15 cellular contexts compared by ENCODE assay signal in genomic region chr4:41751325-41752061, GRCh38. TPM values are rescaled to one million over a fixed set of nuclear protein-coding genes. Genes with fewer than 3 reads are reported as not detected.
DNase-seq lines count a peak whose midpoint lies in the region; ATAC-seq and TF ChIP-seq lines count a peak whose summit lies in the region.
"Had no signal": no experiment of that assay in that cellular context is flagged by ENCODE, and none has a peak within 500 bp of the region (broad histone marks: within the 10 kb centered on the region; RNA-seq: fewer than 3 reads in every experiment).

No MANE protein-coding gene starts in this region.

- H3K4me3 ChIP-seq in iPS DF 6.9 (ENCODE audit: low read length), result peak overlapping the region; percentile 8; the same call in 1 of the 2 replicates
- peak overlapping the region; percentile 15 to 29 for H3K4me3 ChIP-seq in testis
- H3K4me3 ChIP-seq: lung, prostate gland had no signal

- TF ChIP-seq CTCF in RWPE1 (conservative IDR thresholded peaks at IDR 0.05; ENCODE audit: low read depth) (peak; percentile 24), testis (IDR thresholded peaks at IDR 0.05) (no peak)

- CTCF ChIA-PET in RWPE1 (lab: Yijun Ruan, JAX), result no interaction called here

- peaks cover 5% of the 10 kb centered on the region; the same call in 1 of the 2 replicates for H3K4me1 ChIP-seq in iPS DF 6.9 (ENCODE audit: control insufficient read depth, insufficient read depth, low read length)
- no peaks in the 10 kb centered on the region for H3K4me1 ChIP-seq in testis
- H3K4me1 ChIP-seq: prostate gland had no signal

- peak overlapping the region in 1 of 2 donors; percentile 32 for H3K4me3 Mint-ChIP-seq in activated T-cell treated with anti-CD3 and anti-CD28 coated beads, Interleukin-2, amount 50 U/mL, for 72 hours
- no peak overlapping the region for H3K4me3 Mint-ChIP-seq in activated T-cell treated with anti-CD3 and anti-CD28 coated beads, Interleukin-2, amount 50 U/mL, for 24 hours

- WGBS in iPS DF 6.9 (ENCODE audit: insufficient coverage, insufficient read length), result no CpG with 5 or more reads among the region's 39 CpGs
- 1% methylated on average over 26 to 39 of the region's 39 CpGs for WGBS in testis, 2 donors

- no peak overlapping the region for H3K27ac Mint-ChIP-seq in activated T-cell treated with anti-CD3 and anti-CD28 coated beads, Interleukin-2, amount 50 U/mL, for 72 hours
- no peak overlapping the region for H3K27ac Mint-ChIP-seq in activated T-cell treated with anti-CD3 and anti-CD28 coated beads, Interleukin-2, amount 50 U/mL, for 24 hours

- intact Hi-C loops in testis (cut with DNase I; ENCODE audit: low total_unique reads) (no loop called here), left cardiac atrium (cut with DNase I) (no loop called here)

- H3K27ac ChIP-seq in RWPE1, result no peak overlapping the region
- H3K27ac ChIP-seq in iPS DF 6.9 (ENCODE audit: low read length), result no peak overlapping the region
- H3K27ac ChIP-seq in testis, result no peak overlapping the region
- H3K27ac ChIP-seq: prostate gland, VCaP had no signal

- H3K27me3 Mint-ChIP-seq in activated T-cell treated with anti-CD3 and anti-CD28 coated beads, Interleukin-2, amount 50 U/mL, for 72 hours (ENCODE audit: low read depth), result peaks cover 89% of the 10 kb centered on the region
- H3K27me3 Mint-ChIP-seq in activated T-cell treated with anti-CD3 and anti-CD28 coated beads, Interleukin-2, amount 50 U/mL, for 24 hours, result peaks cover 86% of the 10 kb centered on the region

- no peaks in the 10 kb centered on the region for H3K36me3 Mint-ChIP-seq in activated T-cell treated with anti-CD3 and anti-CD28 coated beads, Interleukin-2, amount 50 U/mL, for 72 hours (ENCODE audit: insufficient read depth in 2 of 2)
- no peaks in the 10 kb centered on the region for H3K36me3 Mint-ChIP-seq in activated T-cell treated with anti-CD3 and anti-CD28 coated beads, Interleukin-2, amount 50 U/mL, for 24 hours (ENCODE audit: low read depth)

- peaks cover 90% of the 10 kb centered on the region for H3K27me3 ChIP-seq in iPS DF 6.9 (ENCODE audit: control insufficient read depth, insufficient read depth, low read length)
- no peaks in the 10 kb centered on the region for H3K27me3 ChIP-seq in testis

- no peak for ATAC-seq in activated T-cell treated with anti-CD3 and anti-CD28 coated beads, Interleukin-2, amount 50 U/mL, for 72 hours (replicated peaks in 1 of 2)
- ATAC-seq in left cardiac atrium (no peak), GM18519 (IDR thresholded peaks at IDR 0.05; ENCODE audit: low FRiP score, unreplicated experiment) (no peak)

- TF ChIP-seq POLR2A in testis (IDR thresholded peaks at IDR 0.05), result no peak

- POLR2A ChIA-PET in RWPE1 (lab: Yijun Ruan, JAX; ENCODE audit: low non-redundant PET), result no interaction called here

- H3K36me3 ChIP-seq in iPS DF 6.9 (ENCODE audit: control insufficient read depth, insufficient read depth, low read length) (no peaks in the 10 kb centered on the region), testis (ENCODE audit: low read depth, missing control alignments) (no peaks in the 10 kb centered on the region)
- H3K36me3 ChIP-seq: prostate gland had no signal

- no peaks in the 10 kb centered on the region for H3K9me3 Mint-ChIP-seq in activated T-cell treated with anti-CD3 and anti-CD28 coated beads, Interleukin-2, amount 50 U/mL, for 72 hours
- H3K9me3 Mint-ChIP-seq in activated T-cell treated with anti-CD3 and anti-CD28 coated beads, Interleukin-2, amount 50 U/mL, for 24 hours, result no peaks in the 10 kb centered on the region

- peak; percentile 15 for DNase-seq in activated T-cell treated with anti-CD3 and anti-CD28 coated beads, Interleukin-2, amount 50 U/mL, for 72 hours
- DNase-seq in activated T-cell treated with anti-CD3 and anti-CD28 coated beads, Interleukin-2, amount 50 U/mL, for 24 hours, result no peak
- DNase-seq in RWPE1 (ENCODE audit: low spot score) (no peak), iPS DF 6.9 (ENCODE audit: low read depth, low spot score) (no peak), testis (no peak), T1000 (lab: John Stamatoyannopoulos, UW) (no peak), left cardiac atrium (no peak)
- DNase-seq: NCI-H226; SHP77 treated with DMSO at 0.1 percent for 48 hours; stimulated activated CD4-positive, alpha-beta T cell treated with anti-CD3 and anti-CD28 coated beads, Interleukin-2, amount 100 ng/mL, for 48 hours had no signal

- H3K9me3 ChIP-seq in iPS DF 6.9 (ENCODE audit: control insufficient read depth, insufficient read depth, low read length) (no peaks in the 10 kb centered on the region), testis (no peaks in the 10 kb centered on the region)
- H3K9me3 ChIP-seq: prostate gland had no signal

- H3K4me1 Mint-ChIP-seq in activated T-cell treated with anti-CD3 and anti-CD28 coated beads, Interleukin-2, amount 50 U/mL, for 72 hours (ENCODE audit: low read depth), result no peaks in the 10 kb centered on the region
- H3K4me1 Mint-ChIP-seq in activated T-cell treated with anti-CD3 and anti-CD28 coated beads, Interleukin-2, amount 50 U/mL, for 24 hours (ENCODE audit: low read depth), result no peaks in the 10 kb centered on the region

RNA-seq across cellular contexts. Expression of gene PHOX2B, which starts 3.0 kb away (rescaled TPM):
- not detected for total RNA-seq in activated T-cell treated with anti-CD3 and anti-CD28 coated beads, Interleukin-2, amount 50 U/mL, for 72 hours
- total RNA-seq in testis (under 1 TPM in 1 of 2 donors, not detected in 1; 0.16 TPM), left cardiac atrium (not detected)
- polyA plus RNA-seq in testis (ENCODE audit: insufficient read depth, low read depth, low replicate concordance), result 0.20 TPM
- total RNA-seq: G401, lung, prostate gland had no signal
- polyA plus RNA-seq: lung had no signal

Comparison
In these comparisons a context has a peak if more than half of its experiments do, and no peak if none do; other contexts are left out.
1. DNase-seq: peak in activated T-cell treated with anti-CD3 and anti-CD28 coated beads, Interleukin-2, amount 50 U/mL, for 72 hours (2 of 2); none in activated T-cell treated with anti-CD3 and anti-CD28 coated beads, Interleukin-2, amount 50 U/mL, for 24 hours (single experiment), RWPE1 (single experiment), iPS DF 6.9 (single experiment), testis (single experiment), T1000 (single experiment) and left cardiac atrium (single experiment).